14 cellular contexts compared by ENCODE assay signal in the genomic region with DNA sequence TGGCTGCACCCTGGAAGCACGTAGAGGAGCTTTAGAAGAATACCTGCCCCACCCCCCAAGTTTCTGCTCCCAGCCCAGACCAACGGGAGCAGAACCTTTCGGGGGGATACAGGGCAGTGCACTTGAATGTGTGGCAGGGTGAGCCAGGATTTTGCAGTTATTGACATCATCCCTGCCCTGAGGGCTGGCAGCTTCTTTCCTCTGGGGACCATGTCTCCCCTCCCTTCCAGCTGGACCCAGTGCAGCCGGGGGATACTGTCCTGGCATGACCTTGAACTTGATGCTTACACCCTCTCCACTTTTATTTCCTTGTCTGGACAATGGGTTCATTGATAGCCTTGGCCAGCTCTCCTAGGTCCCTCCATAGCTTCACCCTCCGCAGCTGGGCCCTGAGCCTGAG. TPM values are rescaled to one million over a fixed set of nuclear protein-coding genes. Genes with fewer than 3 reads are reported as not detected.
DNase-seq lines count a peak whose midpoint lies in the region; ATAC-seq and TF ChIP-seq lines count a peak whose summit lies in the region.
"Had no signal": no experiment of that assay in that cellular context is flagged by ENCODE, and none has a peak within 500 bp of the region (broad histone marks: within the 10 kb centered on the region; RNA-seq: fewer than 3 reads in every experiment).

No MANE protein-coding gene starts in this region.

- WGBS in neuronal stem cell (ENCODE audit: extremely low coverage in 2 of 2, insufficient read length in 2 of 2, insufficient replicate concordance in 1 of 2), 2 donors, result no CpG with 5 or more reads among the region's 5 CpGs

- H3K4me3 Mint-ChIP-seq in T-helper 17 cell, result no peak overlapping the region
- H3K4me3 Mint-ChIP-seq: B cell; CD4-positive, CD25-positive, alpha-beta regulatory T cell; CD8-positive, alpha-beta memory T cell; H9 had no signal

- TF ChIP-seq CTCF in BE2C (IDR thresholded peaks at IDR 0.05; ENCODE audit: low read depth, low read length), result no peak

- H3K27me3 Mint-ChIP-seq in T-helper 17 cell, result peaks cover 66% of the 10 kb centered on the region

- H3K4me1 ChIP-seq in BE2C (peaks cover 36% of the 10 kb centered on the region), neuronal stem cell (ENCODE audit: control insufficient read depth in 2 of 2, insufficient read depth in 1 of 2, low read depth in 1 of 2, low read length in 2 of 2) (peaks cover 0 to 6% of the 10 kb centered on the region in 2 donors)

- H3K36me3 ChIP-seq in BE2C (no peaks in the 10 kb centered on the region), neuronal stem cell (replicated peaks in 1 of 2; ENCODE audit: control insufficient read depth in 2 of 2, insufficient read depth in 2 of 2, low read length in 2 of 2) (no peaks in the 10 kb centered on the region)

- H3K27me3 ChIP-seq in BE2C, result peaks cover 15% of the 10 kb centered on the region
- H3K27me3 ChIP-seq in neuronal stem cell (ENCODE audit: control insufficient read depth in 3 of 3, insufficient read depth in 3 of 3, low read depth in 1 of 3, low read length in 3 of 3), result peaks cover 13 to 72% (median 36%) of the 10 kb centered on the region in 3 experiments

- H4K8ac ChIP-seq in neuronal stem cell (ENCODE audit: low read depth, low read length), result no peak overlapping the region

- no peak overlapping the region for H3K4ac ChIP-seq in neuronal stem cell (ENCODE audit: low read length)

- no peak overlapping the region for H3K14ac ChIP-seq in neuronal stem cell (ENCODE audit: low read length)

- H4K91ac ChIP-seq in neuronal stem cell (ENCODE audit: low read depth, low read length, poor library complexity), result no peak overlapping the region

- no peak overlapping the region for H3K9ac ChIP-seq in neuronal stem cell (ENCODE audit: low read depth, low read length, poor library complexity)

- H3K18ac ChIP-seq in neuronal stem cell (ENCODE audit: low read length), result no peak overlapping the region

- H2AK5ac ChIP-seq in neuronal stem cell (ENCODE audit: low read depth, low read length), result no peak overlapping the region

- peaks cover 8% of the 10 kb centered on the region for H3K4me1 Mint-ChIP-seq in T-helper 17 cell

- H2AFZ ChIP-seq in neuronal stem cell (ENCODE audit: low read length), result no peak overlapping the region

- H2BK12ac ChIP-seq in neuronal stem cell (ENCODE audit: low read length), result no peak overlapping the region

- H3K23ac ChIP-seq in neuronal stem cell (ENCODE audit: low read depth, low read length, poor library complexity), result peak overlapping the region; percentile 80

- no peaks in the 10 kb centered on the region for H3K9me3 ChIP-seq in BE2C
- H3K9me3 ChIP-seq in T-helper 17 cell (ENCODE audit: control insufficient read depth, low read length, poor library complexity, severe bottlenecking), result no peaks in the 10 kb centered on the region
- peaks cover 0 to 5% of the 10 kb centered on the region in 2 donors for H3K9me3 ChIP-seq in neuronal stem cell (replicated peaks in 1 of 2; ENCODE audit: control insufficient read depth in 2 of 2, insufficient read depth in 1 of 2, low read depth in 1 of 2, low read length in 2 of 2)

- DNase-seq in BE2C (peak; percentile 54), NCI-H1694 treated with DMSO at 0.1 percent for 48 hours (lab: John Stamatoyannopoulos, UW) (peak; percentile 51), T-helper 17 cell (no peak), neuronal stem cell (ENCODE audit: low spot score) (no peak), NCI-H774 (lab: John Stamatoyannopoulos, UW) (no peak)
- DNase-seq: C1 segment of cervical spinal cord; CD4-positive, CD25-positive, alpha-beta regulatory T cell; CD8-positive, alpha-beta memory T cell; DMS79; GDM1; H9; IMR-90 had no signal

- H2BK120ac ChIP-seq in neuronal stem cell (ENCODE audit: low read depth, low read length), result no peak overlapping the region

- H3K36me3 Mint-ChIP-seq in T-helper 17 cell (ENCODE audit: low read depth), result peaks cover 3% of the 10 kb centered on the region
- H3K36me3 Mint-ChIP-seq: CD4-positive, CD25-positive, alpha-beta regulatory T cell; CD8-positive, alpha-beta memory T cell had no signal

- H3K4me3 ChIP-seq in BE2C (ENCODE audit: low read depth, low read length) (no peak overlapping the region), neuronal stem cell (ENCODE audit: low read length in 2 of 2) (no peak overlapping the region)

- H3K4me2 ChIP-seq in neuronal stem cell (ENCODE audit: insufficient read depth, low read length, poor library complexity, severe bottlenecking), result no peak overlapping the region

- H3K79me1 ChIP-seq in neuronal stem cell (ENCODE audit: low read depth, low read length), result peaks cover 2% of the 10 kb centered on the region

- no peak overlapping the region for H2BK5ac ChIP-seq in neuronal stem cell (ENCODE audit: low read length)

- no peak overlapping the region for H2BK15ac ChIP-seq in neuronal stem cell (ENCODE audit: low read length)

- ATAC-seq in T-helper 17 cell (no peak), GM18498 (IDR thresholded peaks at IDR 0.05; ENCODE audit: unreplicated experiment) (no peak)

- no peak overlapping the region for H3K27ac ChIP-seq in neuronal stem cell (replicated peaks; ENCODE audit: low read length)

- peak overlapping the region; percentile 41 for H3K27ac Mint-ChIP-seq in T-helper 17 cell
- H3K27ac Mint-ChIP-seq: B cell; CD4-positive, CD25-positive, alpha-beta regulatory T cell; H9 had no signal

RNA-seq across cellular contexts. Expression of gene CABP7, which starts 4.1 kb away (rescaled TPM):
- 0.79 TPM for polyA plus RNA-seq in BE2C (2012; ENCODE audit: insufficient read depth, insufficient read length, low read depth)
- total RNA-seq in T-helper 17 cell, result under 1 TPM; 0.32 to 0.39 TPM
- 0.04 TPM for polyA plus RNA-seq in neuronal stem cell (2013, experiment 1 of 2)
- 0.04 TPM for polyA plus RNA-seq in neuronal stem cell (2013, experiment 2 of 2)
- total RNA-seq: B cell had no signal
- polyA plus RNA-seq: CD8-positive, alpha-beta memory T cell had no signal

RNA-seq across cellular contexts. Expression of gene ZMAT5, which starts 51.1 kb away (rescaled TPM):
- 49.6 TPM for polyA plus RNA-seq in BE2C (2012; ENCODE audit: insufficient read depth, insufficient read length, low read depth)
- total RNA-seq in T-helper 17 cell, result 10 to 100 TPM; 11.8 to 14.2 TPM
- polyA plus RNA-seq in neuronal stem cell (2013, experiment 1 of 2), result 23.3 TPM
- polyA plus RNA-seq in neuronal stem cell (2013, experiment 2 of 2), result 23.0 TPM

RNA-seq across cellular contexts. Expression of gene UQCR10, which starts 51.5 kb away (rescaled TPM):
- 801 TPM for polyA plus RNA-seq in BE2C (2012; ENCODE audit: insufficient read depth, insufficient read length, low read depth)
- 10 to 100 TPM; 31.9 to 36.8 TPM for total RNA-seq in T-helper 17 cell
- polyA plus RNA-seq in neuronal stem cell (2013, experiment 1 of 2), result 169 TPM
- 171 TPM for polyA plus RNA-seq in neuronal stem cell (2013, experiment 2 of 2)

Comparison
In these comparisons a context has a peak if more than half of its experiments do, and no peak if none do; other contexts are left out.
1. DNase-seq: peak in BE2C (single experiment) and NCI-H1694 treated with DMSO at 0.1 percent for 48 hours (single experiment); none in T-helper 17 cell (0 of 3), neuronal stem cell (single experiment) and NCI-H774 (single experiment).